In genomic region chr10:121873236-121873635, GRCh38 we compare ENCODE assay signal across 19 cellular contexts.
"Had no signal": no experiment of that assay in that cellular context is flagged by ENCODE, and none has a peak within 500 bp of the region (broad histone marks: within the 10 kb centered on the region; RNA-seq: fewer than 3 reads in every experiment).

No MANE protein-coding gene starts in this region.

- FAIRE-seq: endometrium, urothelium cell line had no signal

- DNase-seq: activated B cell treated with CpG ODN at 0.5 μM for 24 hours; activated CD4-positive, alpha-beta T cell treated with anti-CD3 and anti-CD28 coated beads, Interleukin-2, amount 10 ng/mL, durations not matched to agents 24 days and 14 days; activated CD8-positive, alpha-beta memory T cell treated with anti-CD3 and anti-CD28 coated beads, Interleukin-2, amount 50 U/mL, for 48 hours; activated naive CD4-positive, alpha-beta T cell; activated naive CD8-positive, alpha-beta T cell treated with anti-CD3 and anti-CD28 coated beads, Interleukin-2, amount 10 ng/mL, durations not matched to agents 7 days and 5 days; aorta; esophagus squamous epithelium; gastrocnemius medialis; islet precursor cell; left lung; mesenchymal stem cell; naive thymus-derived CD8-positive, alpha-beta T cell; retina; stimulated activated CD4-positive, alpha-beta T cell treated with anti-CD3 and anti-CD28 coated beads, Interleukin-2, amount 100 ng/mL, for 48 hours; T-helper 2 cell; thyroid gland had no signal

- ATAC-seq: gastrocnemius medialis; left lung; naive thymus-derived CD8-positive, alpha-beta T cell; stimulated activated memory B cell treated with anti-CD40 and anti-IgM and Interleukin-4, amounts not matched to agents 10 μg/mL and 1 μg/mL and 100 μg/mL, for 72 hours had no signal

- H3K4me3 ChIP-seq: esophagus squamous epithelium, gastrocnemius medialis, left lung, thyroid gland had no signal

- H3K27ac ChIP-seq: esophagus squamous epithelium, gastrocnemius medialis, left lung, thyroid gland had no signal
